ENCODE assay signal across 14 cellular contexts in the genomic region with DNA sequence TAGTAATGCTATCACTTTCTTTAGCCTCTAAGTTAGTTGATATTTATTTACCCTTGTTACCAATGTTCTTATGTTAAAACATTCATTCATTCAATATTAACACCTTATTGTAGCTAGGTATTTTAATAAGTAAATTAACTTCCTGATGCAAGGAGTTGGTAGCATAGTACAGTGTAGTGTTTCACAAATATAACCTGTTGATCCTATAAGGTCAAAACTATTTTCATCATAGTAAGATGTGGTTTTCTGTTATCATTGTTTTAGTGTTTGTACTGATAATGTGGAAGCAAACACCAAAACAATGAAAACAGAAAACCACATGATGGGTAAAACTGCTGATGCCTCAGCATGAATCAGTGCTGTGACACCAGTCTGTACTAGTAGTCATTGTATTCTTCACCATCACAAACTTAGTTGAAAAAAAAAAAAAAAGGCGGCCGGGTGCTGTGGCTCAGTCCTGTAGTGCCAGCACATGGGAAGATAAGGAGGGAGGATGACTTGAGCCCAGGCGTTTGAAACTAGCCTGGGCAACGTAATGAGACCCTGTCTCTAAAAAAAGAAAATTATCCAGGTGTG. TPM values are rescaled to one million over a fixed set of nuclear protein-coding genes. Genes with fewer than 3 reads are reported as not detected.
DNase-seq lines count a peak whose midpoint lies in the region; ATAC-seq and TF ChIP-seq lines count a peak whose summit lies in the region.
"Had no signal": no experiment of that assay in that cellular context is flagged by ENCODE, and none has a peak within 500 bp of the region (broad histone marks: within the 10 kb centered on the region; RNA-seq: fewer than 3 reads in every experiment).

No MANE protein-coding gene starts in this region.

- no peak overlapping the region for H3K4me2 ChIP-seq in mammary epithelial cell (ENCODE audit: insufficient read depth, low read depth, low read length)

- H3K36me3 ChIP-seq in mammary epithelial cell (ENCODE audit: insufficient read depth, low read length) (peaks cover 1% of the 10 kb centered on the region), H7 (replicated peaks; ENCODE audit: control insufficient read depth, insufficient read depth, low read length) (no peaks in the 10 kb centered on the region; the same call in 1 of the 2 replicates)
- H3K36me3 ChIP-seq: breast epithelium had no signal

- H3K27ac Mint-ChIP-seq in MCF 10A (ENCODE audit: low read depth, unreplicated experiment) = no peak overlapping the region

- no peak overlapping the region for H3K9ac ChIP-seq in mammary epithelial cell (ENCODE audit: insufficient read depth, low read length)

- H3K27ac ChIP-seq in mammary epithelial cell (ENCODE audit: insufficient read depth, low read depth, low read length) = no peak overlapping the region
- H3K27ac ChIP-seq: breast epithelium had no signal

- H3K79me2 ChIP-seq in mammary epithelial cell (ENCODE audit: insufficient read depth, low read length) = peaks cover 16% of the 10 kb centered on the region

- H3K27me3 Mint-ChIP-seq in MCF 10A (ENCODE audit: insufficient read depth, unreplicated experiment) = no peaks in the 10 kb centered on the region

- H3K9me3 ChIP-seq in mammary epithelial cell (replicated peaks; ENCODE audit: insufficient read depth, low read length) = no peaks in the 10 kb centered on the region
- H3K9me3 ChIP-seq: breast epithelium had no signal

- H3K27me3 ChIP-seq in mammary epithelial cell (ENCODE audit: insufficient read depth, low read length) = no peaks in the 10 kb centered on the region
- H3K27me3 ChIP-seq in H7 (ENCODE audit: control insufficient read depth, insufficient read depth, low read length) = no peaks in the 10 kb centered on the region
- H3K27me3 ChIP-seq: breast epithelium had no signal

- no peaks in the 10 kb centered on the region for H3K9me3 Mint-ChIP-seq in MCF 10A (ENCODE audit: unreplicated experiment)

- H3K4me3 ChIP-seq in mammary epithelial cell (replicated peaks in 1 of 3; ENCODE audit: insufficient read depth in 1 of 3, low read depth in 2 of 3, low read length in 3 of 3) = no peak overlapping the region
- no peak overlapping the region for H3K4me3 ChIP-seq in fibroblast of mammary gland (ENCODE audit: control insufficient read depth, low read depth, low read length)
- H3K4me3 ChIP-seq in H7 (ENCODE audit: insufficient read depth, low read depth, low read length) = no peak overlapping the region
- H3K4me3 ChIP-seq: breast epithelium had no signal

- TF ChIP-seq CTCF in mammary epithelial cell (conservative IDR thresholded peaks at IDR 0.05 in 1 of 2, IDR thresholded peaks at IDR 0.05 in 1 of 2; ENCODE audit: extremely low read depth in 1 of 2, insufficient read depth in 1 of 2, low read depth in 1 of 2, low read length in 2 of 2) = no peak
- TF ChIP-seq CTCF in MCF 10A (IDR thresholded peaks at IDR 0.05; ENCODE audit: unreplicated experiment) = no peak
- TF ChIP-seq CTCF in fibroblast of mammary gland (conservative IDR thresholded peaks at IDR 0.05; ENCODE audit: control insufficient read depth, insufficient read depth, low read depth, low read length) = no peak

- BruUV-seq in mammary epithelial cell (replicated peaks; lab: Mats Ljungman, UMichigan) (no TSS peak), MCF 10A (replicated peaks; lab: Mats Ljungman, UMichigan) (no TSS peak)

- POLR2A ChIA-PET in MCF 10A (lab: Yijun Ruan, JAX) = interaction anchor here (1.1 to 1.2 kb wide), 2 partner anchors 9 kb away, joined by 3 read pairs; no protein-coding TSS in a partner anchor

- H2AFZ ChIP-seq in mammary epithelial cell (ENCODE audit: low read depth, low read length) = no peak overlapping the region

- no peak for ATAC-seq in GM21526 (IDR thresholded peaks at IDR 0.05; ENCODE audit: low FRiP score, unreplicated experiment)
- ATAC-seq: esophagus mucosa, HCT116 had no signal

- no peaks in the 10 kb centered on the region for H3K4me1 ChIP-seq in mammary epithelial cell (ENCODE audit: insufficient read depth, low read length)
- H3K4me1 ChIP-seq: breast epithelium had no signal

- in situ Hi-C loops in mammary epithelial cell (cut with MboI; ENCODE audit: low sequenced_read_pairs in 2 of 2) = no loop called here

- CTCF ChIA-PET in mammary epithelial cell (lab: Charles Lee; ENCODE audit: low non-redundant PET) (no interaction called here), MCF 10A (lab: Yijun Ruan, JAX) (interaction anchor here (1.1 kb wide), 1 partner anchor 77 kb away, joined by 3 read pairs; no protein-coding TSS in a partner anchor)

- no peaks in the 10 kb centered on the region for H4K20me1 ChIP-seq in mammary epithelial cell (ENCODE audit: insufficient read depth, low read length)

- dilution Hi-C loops in mammary epithelial cell (cut with HindIII; ENCODE audit: low sequenced_read_pairs) = no loop called here

- DNase-seq in mammary epithelial cell (peak; percentile 71), MCF 10A (ENCODE audit: unreplicated experiment) (no peak), SW480 (ENCODE audit: low spot score) (peak; percentile 16), fibroblast of mammary gland (ENCODE audit: low read depth) (peak; percentile 55), stromal cell of bone marrow (ENCODE audit: low read depth) (peak; percentile 4), H7 (no peak), mesenteric fat pad (ENCODE audit: low spot score) (no peak)
- DNase-seq: DMS79, NCI-H187 treated with DMSO at 0.1 percent for 48 hours, posterior cingulate gyrus had no signal

- intact Hi-C loops in mammary epithelial cell (cut with micrococcal nuclease) = loop anchor here (10.0 kb wide), 1 partner anchor 198 kb away; no protein-coding TSS in a partner anchor
- intact Hi-C loops in MCF 10A (cut with micrococcal nuclease) = no loop called here

- H3K4me3 Mint-ChIP-seq in MCF 10A (ENCODE audit: unreplicated experiment) = no peak overlapping the region

- 96% methylated on average over 3 of the region's 4 CpGs for WGBS in mammary epithelial cell (ENCODE audit: low coverage, missing lambda C conversion rate)

- peaks cover 43% of the 10 kb centered on the region for H3K36me3 Mint-ChIP-seq in MCF 10A (ENCODE audit: insufficient read depth, unreplicated experiment)

- H3K4me1 Mint-ChIP-seq in MCF 10A (ENCODE audit: insufficient read depth, unreplicated experiment) = no peaks in the 10 kb centered on the region

RNA-seq across cellular contexts. Expression of a gene that starts 36.5 kb away (rescaled TPM):
- 10 to 100 TPM; 15.8 to 25.5 TPM for total RNA-seq in mammary epithelial cell
- polyA plus RNA-seq in mammary epithelial cell = 11.5 TPM
- 15.9 TPM for polyA minus RNA-seq in mammary epithelial cell
- total RNA-seq in MCF 10A (2022) = 34.0 and 41.7 TPM in 2 replicates
- total RNA-seq in H7 (2014; rRNA removed; shearing (Covaris generic)) = 20.5 and 28.6 TPM in 2 replicates
- 19.4 TPM for total RNA-seq in mesenteric fat pad

Comparison
In these comparisons a context has a peak if more than half of its experiments do, and no peak if none do; other contexts are left out.
1. DNase-seq: peak in mammary epithelial cell (single experiment), SW480 (single experiment), fibroblast of mammary gland (single experiment) and stromal cell of bone marrow (single experiment); none in MCF 10A (single experiment), H7 (single experiment) and mesenteric fat pad (single experiment).